In the genomic region with DNA sequence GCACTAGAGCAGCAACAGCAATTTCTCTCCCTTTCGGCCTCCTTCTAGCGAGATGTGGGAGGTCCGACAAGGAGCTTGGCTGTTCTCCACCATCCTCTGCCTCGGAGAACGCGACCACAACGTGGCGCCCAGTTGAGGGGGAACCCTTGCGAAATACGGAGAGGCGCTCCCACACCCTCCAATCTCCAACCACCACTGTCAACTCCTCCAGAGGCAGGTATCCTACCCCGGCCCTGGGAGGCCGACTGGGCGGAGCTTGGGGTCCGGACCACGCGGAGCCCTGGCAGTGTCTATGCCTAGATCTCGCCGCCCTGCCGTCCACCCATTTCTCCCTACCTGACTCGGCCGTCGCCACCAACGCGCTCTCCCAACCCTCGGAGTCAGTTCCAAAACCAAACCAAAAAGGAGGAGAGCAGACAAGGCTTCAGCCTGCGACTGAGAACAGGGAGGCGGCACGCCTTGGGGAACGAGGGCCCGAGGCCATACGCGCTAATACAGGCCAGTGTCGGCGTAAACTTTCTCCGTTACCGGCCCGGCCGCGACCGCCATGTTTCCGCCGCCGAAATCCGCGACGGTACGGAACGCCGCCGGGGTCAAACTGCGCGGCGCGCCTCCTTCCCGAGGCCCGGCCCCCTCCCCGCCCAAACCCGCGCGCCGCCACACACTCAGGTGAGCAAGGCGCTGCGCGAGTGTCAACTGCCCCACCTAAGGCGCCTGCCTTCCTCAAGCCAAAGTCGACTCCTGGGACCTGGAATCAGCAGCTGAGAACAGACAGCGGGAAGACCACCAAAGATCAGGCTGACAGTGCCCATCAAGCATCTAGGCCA, we compare ENCODE assay signal across 8 cellular contexts. TPM values are rescaled to one million over a fixed set of nuclear protein-coding genes. Genes with fewer than 3 reads are reported as not detected.
DNase-seq lines count a peak whose midpoint lies in the region; ATAC-seq, FAIRE-seq and TF ChIP-seq lines count a peak whose summit lies in the region.

Gene TMEM168, minus strand, starts transcription at position 570 of the 827 bp plus-strand sequence. CDS start 5,568 bp downstream, outside the sequence.

- FAIRE-seq in endothelial cell of umbilical vein (lab: Jason Lieb, UNC): peak; percentile 72

- DNase-seq in Caco-2: peak; percentile 88 to 89
- DNase-seq in HT1080 (ENCODE audit: low read depth): peak; percentile 86
- DNase-seq in activated CD8-positive, alpha-beta memory T cell treated with anti-CD3 and anti-CD28 coated beads, Interleukin-2, amount 50 U/mL, for 48 hours: peak; percentile 93
- peak; percentile 87 for DNase-seq in endothelial cell of umbilical vein (ENCODE audit: low read depth, low spot score)
- peak; percentile 74 for DNase-seq in midbrain (lab: John Stamatoyannopoulos, UW)
- peak; percentile 70 to 78 for DNase-seq in stimulated activated CD8-positive, alpha-beta memory T cell treated with anti-CD3 and anti-CD28 coated beads, Interleukin-15, amount 100 ng/mL, for 48 hours (ENCODE audit: low read depth in 2 of 2)

- no peaks in the 10 kb centered on the region for H4K20me1 ChIP-seq in OCI-LY1 (ENCODE audit: insufficient read depth, low read length)
- no peaks in the 10 kb centered on the region for H4K20me1 ChIP-seq in endothelial cell of umbilical vein (replicated peaks; ENCODE audit: control insufficient read depth, extremely low read depth, insufficient read depth, low read length)

- dilution Hi-C loops in endothelial cell of umbilical vein (cut with MboI; ENCODE audit: extremely low pct_ligation_motif_present, low sequenced_read_pairs): no loop called here

- H3K27me3 ChIP-seq in Caco-2 (replicated peaks; ENCODE audit: control insufficient read depth, insufficient read depth, low read length): no peaks in the 10 kb centered on the region
- no peaks in the 10 kb centered on the region for H3K27me3 ChIP-seq in OCI-LY1 (ENCODE audit: insufficient read depth, low read length)
- no peaks in the 10 kb centered on the region for H3K27me3 ChIP-seq in endothelial cell of umbilical vein (ENCODE audit: control insufficient read depth in 2 of 2, insufficient read depth in 2 of 2, low read length in 2 of 2)

- H3K36me3 ChIP-seq in Caco-2 (ENCODE audit: control insufficient read depth, insufficient read depth, low read length) (peaks cover 1% of the 10 kb centered on the region; the same call in 1 of the 2 replicates), OCI-LY1 (ENCODE audit: insufficient read depth, low read length) (peaks cover 2% of the 10 kb centered on the region; the same call in 1 of the 2 replicates), endothelial cell of umbilical vein (ENCODE audit: control insufficient read depth in 2 of 2, extremely low read depth in 1 of 2, insufficient read depth in 2 of 2, low read length in 2 of 2) (no peaks in the 10 kb centered on the region)

- intact Hi-C loops in Caco-2 (cut with micrococcal nuclease; ENCODE audit: unreplicated experiment) (loop anchor here (5.0 kb wide), 2 partner anchors 107 to 238 kb away; no protein-coding TSS in a partner anchor), endothelial cell of umbilical vein (cut with micrococcal nuclease) (loop anchor here (1.0 to 10.0 kb wide), 3 partner anchors 9 to 325 kb away; partner anchors contain the start of gene SMIM30)

- peak; percentile 85 for TF ChIP-seq POLR2A in endothelial cell of umbilical vein (IDR thresholded peaks at IDR 0.05; ENCODE audit: low read depth, low read length)

- H3K9me2 ChIP-seq in OCI-LY1 (ENCODE audit: low read depth, low read length): no peaks in the 10 kb centered on the region

- H3K9me3 ChIP-seq in Caco-2: no peaks in the 10 kb centered on the region
- H3K9me3 ChIP-seq in OCI-LY1 (ENCODE audit: low read length): no peaks in the 10 kb centered on the region
- H3K9me3 ChIP-seq in endothelial cell of umbilical vein (replicated peaks; ENCODE audit: control insufficient read depth, insufficient read depth, low read length): no peaks in the 10 kb centered on the region

- peak within 1 kb of the TSS; percentile 84 for H2AFZ ChIP-seq in OCI-LY1 (ENCODE audit: low read length)
- peak within 1 kb of the TSS; percentile 98 for H2AFZ ChIP-seq in endothelial cell of umbilical vein (ENCODE audit: low read depth, low read length)

- H3F3A ChIP-seq in OCI-LY1 (ENCODE audit: insufficient read depth, low read length): no peaks in the 10 kb centered on the region

- peak within 1 kb of the TSS; percentile 65 for H3K9ac ChIP-seq in OCI-LY1 (ENCODE audit: low read length)
- peak within 1 kb of the TSS; percentile 98 for H3K9ac ChIP-seq in endothelial cell of umbilical vein (replicated peaks; ENCODE audit: extremely low read depth, insufficient read depth, low read length)

- peak; percentile 88 for ATAC-seq in GM21360 (IDR thresholded peaks at IDR 0.05; ENCODE audit: unreplicated experiment)

- H3K27ac Mint-ChIP-seq in Caco-2 (ENCODE audit: unreplicated experiment): peak within 1 kb of the TSS; percentile 87

- POLR2A ChIA-PET in Caco-2 (lab: Charles Lee): no interaction called here
- POLR2A ChIA-PET in endothelial cell of umbilical vein (lab: Charles Lee): interaction anchor here (1.2 to 1.5 kb wide), 2 partner anchors 21 to 150 kb away, joined by 3 read pairs; a partner anchor contains a TSS

- H3K27me3 Mint-ChIP-seq in Caco-2 (ENCODE audit: insufficient read depth, unreplicated experiment): no peaks in the 10 kb centered on the region

- H3K4me1 Mint-ChIP-seq in Caco-2 (ENCODE audit: low read depth, unreplicated experiment): peaks cover 22% of the 10 kb centered on the region

- H3K4me3 Mint-ChIP-seq in Caco-2 (ENCODE audit: unreplicated experiment): peak within 1 kb of the TSS; percentile 93

- BruUV-seq in Caco-2 (replicated peaks; lab: Mats Ljungman, UMichigan) (TSS peak; percentile 91), endothelial cell of umbilical vein (replicated peaks; lab: Mats Ljungman, UMichigan) (TSS peak; percentile 83)

- H3K36me3 Mint-ChIP-seq in Caco-2 (ENCODE audit: insufficient read depth, unreplicated experiment): peaks cover 9% of the 10 kb centered on the region

- CTCF ChIA-PET in Caco-2 (lab: Charles Lee) (no interaction called here), endothelial cell of umbilical vein (lab: Charles Lee) (interaction anchor here (0.7 to 1.1 kb wide), 5 partner anchors 10 to 109 kb away, joined by 3 to 5 read pairs (median 4); no protein-coding TSS in a partner anchor)

- H3K79me2 ChIP-seq in OCI-LY1 (ENCODE audit: insufficient read depth, low read length) (peaks cover 27% of the 10 kb centered on the region), endothelial cell of umbilical vein (ENCODE audit: control insufficient read depth, insufficient read depth, low read length) (peaks cover 19% of the 10 kb centered on the region)

- H3K4me1 ChIP-seq in Caco-2: peaks cover 11% of the 10 kb centered on the region
- H3K4me1 ChIP-seq in OCI-LY1 (ENCODE audit: insufficient read depth, low read length, severe bottlenecking): peaks cover 25% of the 10 kb centered on the region
- peaks cover 18% of the 10 kb centered on the region for H3K4me1 ChIP-seq in endothelial cell of umbilical vein (ENCODE audit: control insufficient read depth, extremely low read depth, insufficient read depth, low read length)

- no peaks in the 10 kb centered on the region for H3K9me3 Mint-ChIP-seq in Caco-2 (ENCODE audit: unreplicated experiment)

- peak within 1 kb of the TSS; percentile 84 for H3K27ac ChIP-seq in OCI-LY1 (ENCODE audit: low read depth, low read length, poor library complexity, severe bottlenecking)
- H3K27ac ChIP-seq in endothelial cell of umbilical vein (ENCODE audit: insufficient read depth, low read depth, low read length): peak within 1 kb of the TSS; percentile 76

- H3K9me1 ChIP-seq in endothelial cell of umbilical vein (replicated peaks; ENCODE audit: control insufficient read depth, extremely low read depth, insufficient read depth, low read length): peaks cover 6% of the 10 kb centered on the region

- H3K4me3 ChIP-seq in Caco-2 (ENCODE audit: low read depth, low read length) (peak within 1 kb of the TSS; percentile 88), OCI-LY1 (ENCODE audit: low read depth, low read length, poor library complexity, severe bottlenecking) (peak within 1 kb of the TSS; percentile 65), endothelial cell of umbilical vein (replicated peaks in 1 of 3; ENCODE audit: insufficient read depth in 1 of 3, low read depth in 1 of 3, low read length in 3 of 3) (peak within 1 kb of the TSS; percentile 84 to 87 (median 86))

- TF ChIP-seq CTCF in Caco-2 (IDR thresholded peaks at IDR 0.05; ENCODE audit: insufficient read depth in 1 of 2, low read depth in 1 of 2, low read length in 1 of 2, severe bottlenecking in 1 of 2, unreplicated experiment in 1 of 2): no peak
- TF ChIP-seq CTCF in OCI-LY1 (IDR thresholded peaks at IDR 0.05; ENCODE audit: low read length): peak; percentile 12; the same call in 1 of the 2 replicates
- no peak for TF ChIP-seq CTCF in endothelial cell of umbilical vein (IDR thresholded peaks at IDR 0.05; ENCODE audit: extremely low read depth in 1 of 2, insufficient read depth in 1 of 2, low read depth in 1 of 2, low read length in 2 of 2)

- H3K4me2 ChIP-seq in OCI-LY1 (ENCODE audit: low read length) (peak within 1 kb of the TSS; percentile 80), endothelial cell of umbilical vein (ENCODE audit: insufficient read depth, low read length) (peak within 1 kb of the TSS; percentile 87)

TF ChIP-seq in endothelial cell of umbilical vein, 7 proteins besides CTCF, POLR2A, EP300 and RAD21 (continues in another document):
- TF ChIP-seq EZH2 (IDR thresholded peaks at IDR 0.05; ENCODE audit: borderline replicate concordance, low read depth, low read length, severe bottlenecking) (no peak), POLR2AphosphoS5 (IDR thresholded peaks at IDR 0.05; ENCODE audit: insufficient read depth, low read depth, low read length) (peak; percentile 83), GATA2 (IDR thresholded peaks at IDR 0.05; ENCODE audit: insufficient read depth, insufficient read length, low read depth, low read length) (no peak), JUN (IDR thresholded peaks at IDR 0.05; ENCODE audit: borderline replicate concordance, insufficient read depth, insufficient read length, low read depth) (no peak)

RNA-seq across cellular contexts. Expression of gene TMEM168, which starts in this region (rescaled TPM):
- total RNA-seq in Caco-2 (2022) (21.9 and 28.9 TPM in 2 replicates), endothelial cell of umbilical vein (23.8 and 24.4 TPM in 2 replicates)
- total RNA-seq in HT1080 (2014; rRNA removed; shearing (Covaris generic)): 11.1 and 13.1 TPM in 2 replicates
- polyA plus RNA-seq in HT1080 (2015; cell fraction: cytosol; rRNA removed): 13.8 and 16.7 TPM in 2 replicates
- polyA plus RNA-seq in HT1080 (2015; cell fraction: nucleus; rRNA removed): 42.2 and 46.7 TPM in 2 replicates
- 17.2 and 23.4 TPM in 2 replicates for polyA plus RNA-seq in endothelial cell of umbilical vein
- polyA plus RNA-seq in endothelial cell of umbilical vein (2011; cell fraction: cytosol; rRNA removed): 13.2 and 17.4 TPM in 2 replicates
- polyA plus RNA-seq in endothelial cell of umbilical vein (2011; cell fraction: nucleus; rRNA removed): 37.2 and 44.7 TPM in 2 replicates
- polyA plus RNA-seq in endothelial cell of umbilical vein (2012): 17.8 and 21.1 TPM in 2 replicates
- polyA minus RNA-seq in endothelial cell of umbilical vein: 34.2 and 45.0 TPM in 2 replicates
- 2.8 TPM for polyA minus RNA-seq in endothelial cell of umbilical vein (2011; cell fraction: cytosol; rRNA and poly(A)+ RNA removed)
- 17.9 and 29.7 TPM in 2 replicates for polyA minus RNA-seq in endothelial cell of umbilical vein (2011; cell fraction: nucleus; rRNA and poly(A)+ RNA removed)

Comparison
In these comparisons a context has a peak if more than half of its experiments do, and no peak if none do; other contexts are left out.
1. Peak in every context shown above with its lines: DNase-seq, ATAC-seq, H3K4me3 ChIP-seq and H3K27ac ChIP-seq.